In the genomic region with DNA sequence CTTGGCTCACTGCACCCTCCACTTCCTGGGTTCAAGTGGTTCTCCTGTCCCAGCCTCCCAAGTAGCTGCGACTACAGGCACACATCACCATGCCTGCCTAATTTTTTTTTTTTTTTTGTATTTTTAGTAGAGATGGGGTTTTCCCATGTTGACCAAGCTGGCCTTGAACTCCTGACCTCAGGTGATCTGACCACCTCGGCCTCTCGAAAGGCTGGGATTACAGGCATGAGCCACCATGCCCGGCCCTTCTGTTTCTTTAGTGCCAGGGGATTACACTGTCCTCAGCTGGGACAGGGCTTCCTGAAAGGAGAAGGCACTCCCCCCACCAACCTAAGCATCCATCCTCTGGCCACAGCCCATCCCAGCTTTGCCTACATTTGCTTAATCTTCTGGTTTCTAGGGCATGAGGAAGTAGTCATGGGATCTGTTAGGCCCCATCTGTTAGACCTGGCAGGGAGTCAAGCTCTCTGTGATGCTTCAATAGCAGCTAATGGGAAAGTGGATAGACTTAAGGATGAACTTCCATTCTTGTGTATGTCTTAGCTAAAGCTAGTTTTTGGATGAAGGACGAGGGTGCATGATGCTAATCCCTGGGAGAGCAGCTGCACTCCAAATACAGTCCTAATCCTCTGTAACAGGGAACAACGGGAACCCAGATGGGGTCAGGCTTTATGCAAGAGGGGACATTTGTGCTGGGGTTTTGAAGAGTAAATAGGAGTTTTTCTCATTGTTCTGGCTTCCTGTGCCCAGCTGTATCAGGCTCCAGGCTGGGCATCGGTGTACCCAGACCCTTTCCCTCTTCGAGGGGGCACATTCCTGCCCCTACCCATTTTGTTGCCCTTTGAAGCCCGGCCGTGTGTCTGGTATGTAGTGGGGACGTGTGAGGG, we compare ENCODE assay signal across 2 cellular contexts.
TF ChIP-seq lines count a peak whose summit lies in the region.

No MANE protein-coding gene starts in this region.

TF ChIP-seq in HEK293, 187 proteins besides CTCF, POLR2A, EP300 and RAD21:
- TF ChIP-seq ZNF518A (tag by site-specific recombination; conservative IDR thresholded peaks at IDR 0.05; ENCODE audit: low read depth) (no peak), ZFP3 (tag by site-specific recombination; IDR thresholded peaks at IDR 0.05; ENCODE audit: low read depth) (peak; percentile 76), ZXDB (tag by site-specific recombination; IDR thresholded peaks at IDR 0.05) (no peak), ZNF132 (tag by site-specific recombination; IDR thresholded peaks at IDR 0.05; ENCODE audit: borderline replicate concordance) (no peak)

TF ChIP-seq in HepG2, 621 proteins besides CTCF, POLR2A, EP300 and RAD21:
- TF ChIP-seq BHLHE40 (IDR thresholded peaks at IDR 0.05; ENCODE audit: low read length) (peak; percentile 39; the same call in 1 of the 2 replicates), RELA (CRISPR knock-in tag; IDR thresholded peaks at IDR 0.05) (0 out of 2 replicates have a peak, but pooled peaks have one; percentile 40), ETV5 (CRISPR knock-in tag; IDR thresholded peaks at IDR 0.05; ENCODE audit: borderline replicate concordance) (no peak), AHR (CRISPR knock-in tag; IDR thresholded peaks at IDR 0.05) (no peak), TMF1 (CRISPR knock-in tag; IDR thresholded peaks at IDR 0.05; ENCODE audit: low read depth) (no peak), ZBTB7A (CRISPR knock-in tag; IDR thresholded peaks at IDR 0.05) (no peak), RARA (CRISPR knock-in tag; IDR thresholded peaks at IDR 0.05) (peak; percentile 45; the same call in 1 of the 2 replicates), JUND (CRISPR knock-in tag; IDR thresholded peaks at IDR 0.05) (no peak)
